1 cellular context compared by ENCODE assay signal in genomic region chr11:32358729-32359128, GRCh38.
TF ChIP-seq lines count a peak whose summit lies in the region.

No MANE protein-coding gene starts in this region.

TF ChIP-seq in HepG2, 621 proteins besides CTCF, POLR2A, EP300 and RAD21 (continued from another document):
- TF ChIP-seq ZNF142 (CRISPR knock-in tag; IDR thresholded peaks at IDR 0.05) (no peak), ZNF784 (CRISPR knock-in tag; IDR thresholded peaks at IDR 0.05; ENCODE audit: borderline replicate concordance) (no peak), ZFAT (CRISPR knock-in tag; conservative IDR thresholded peaks at IDR 0.05) (no peak), DMAP1 (CRISPR knock-in tag; IDR thresholded peaks at IDR 0.05) (no peak), ELK4 (CRISPR knock-in tag; IDR thresholded peaks at IDR 0.05; ENCODE audit: borderline replicate concordance) (no peak), ZNF597 (CRISPR knock-in tag; IDR thresholded peaks at IDR 0.05) (no peak), ATF6 (CRISPR knock-in tag; conservative IDR thresholded peaks at IDR 0.05) (no peak), ZFP36 (IDR thresholded peaks at IDR 0.05; ENCODE audit: borderline replicate concordance, low read depth, low read length, partially characterized antibody) (no peak)
